In the genomic region with DNA sequence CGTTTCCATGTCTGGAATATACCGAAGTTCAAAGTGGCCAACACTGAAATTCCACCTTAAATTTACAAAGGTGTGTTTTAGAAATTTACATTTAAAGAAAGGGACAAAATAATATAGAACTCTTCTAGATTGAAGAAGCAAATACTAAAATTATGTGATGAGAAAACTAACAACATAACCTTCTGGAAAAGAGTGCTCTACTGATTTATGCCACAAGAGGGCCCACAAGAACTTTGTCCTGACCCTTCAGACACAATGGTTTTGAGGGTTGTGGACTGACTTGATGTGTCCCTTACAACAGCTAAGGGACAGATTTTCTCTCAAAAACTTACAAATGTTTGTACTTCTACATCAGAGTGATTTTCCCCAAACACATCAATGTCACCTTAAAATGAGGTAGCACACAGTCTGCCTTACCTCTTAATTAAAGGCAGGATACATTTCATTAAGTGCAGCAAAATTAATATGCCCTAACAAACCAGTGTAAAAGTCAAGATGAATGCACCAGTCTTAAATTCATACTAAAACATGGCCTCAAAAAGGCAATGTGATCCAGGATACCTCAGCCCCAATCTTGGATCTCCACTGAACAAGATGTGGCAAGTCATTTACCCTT, we compare ENCODE assay signal across 8 cellular contexts. TPM values are rescaled to one million over a fixed set of nuclear protein-coding genes. Genes with fewer than 3 reads are reported as not detected.
DNase-seq lines count a peak whose midpoint lies in the region; ATAC-seq lines count a peak whose summit lies in the region.

No MANE protein-coding gene starts in this region.

- no peak overlapping the region for H2AFZ ChIP-seq in Karpas-422 (ENCODE audit: low read length)

- H3K27me3 ChIP-seq in Karpas-422 (ENCODE audit: low read length) (no peaks in the 10 kb centered on the region), SJCRH30 (no peaks in the 10 kb centered on the region)

- intact Hi-C loops in activated T-helper 2 cell treated with anti-CD3 and anti-CD28 coated beads, Interferon-gamma antibody, Interleukin-2, Interleukin-4, amounts not matched to agents 10 μg/mL and 5 μg/mL and 100 μg/mL, durations not matched to agents 14 hours and 24 hours and 36 hours (cut with micrococcal nuclease): loop anchor here (1.0 kb wide), 2 partner anchors 36 to 78 kb away; a partner anchor contains a TSS

- peak; percentile 65 for DNase-seq in EL
- peak; percentile 88 for DNase-seq in Karpas-422
- DNase-seq in SJCRH30: peak; percentile 44 to 84
- DNase-seq in brain pericyte (ENCODE audit: low read depth, low spot score): peak; percentile 11
- DNase-seq in inferior parietal cortex (ENCODE audit: extremely low spot score): peak; percentile 84
- peak; percentile 58 for DNase-seq in stimulated activated CD4-positive, alpha-beta T cell treated with anti-CD3 and anti-CD28 coated beads, Interleukin-4, amount 100 ng/mL, for 24 hours
- DNase-seq in activated T-helper 2 cell treated with anti-CD3 and anti-CD28 coated beads, Interferon-gamma antibody, Interleukin-2, Interleukin-4, amounts not matched to agents 10 μg/mL and 5 μg/mL and 100 μg/mL, durations not matched to agents 14 hours and 24 hours and 36 hours (ENCODE audit: low spot score): no peak

- no peaks in the 10 kb centered on the region for H4K20me1 ChIP-seq in Karpas-422 (ENCODE audit: insufficient read depth, low read depth, low read length)

- no peaks in the 10 kb centered on the region for H3K27me3 Mint-ChIP-seq in activated T-helper 2 cell treated with anti-CD3 and anti-CD28 coated beads, Interferon-gamma antibody, Interleukin-2, Interleukin-4, amounts not matched to agents 10 μg/mL and 5 μg/mL and 100 μg/mL, durations not matched to agents 14 hours and 24 hours and 36 hours (ENCODE audit: low read depth)

- peaks cover 1% of the 10 kb centered on the region; the same call in 1 of the 2 replicates for H3K79me2 ChIP-seq in Karpas-422 (ENCODE audit: low read length)

- no peaks in the 10 kb centered on the region for H3K9me3 ChIP-seq in Karpas-422 (ENCODE audit: low read length)
- no peaks in the 10 kb centered on the region; the same call in 1 of the 2 replicates for H3K9me3 ChIP-seq in SJCRH30 (replicated peaks)

- no peaks in the 10 kb centered on the region for H3K9me3 Mint-ChIP-seq in activated T-helper 2 cell treated with anti-CD3 and anti-CD28 coated beads, Interferon-gamma antibody, Interleukin-2, Interleukin-4, amounts not matched to agents 10 μg/mL and 5 μg/mL and 100 μg/mL, durations not matched to agents 14 hours and 24 hours and 36 hours

- peaks cover 40% of the 10 kb centered on the region for H3K36me3 Mint-ChIP-seq in activated T-helper 2 cell treated with anti-CD3 and anti-CD28 coated beads, Interferon-gamma antibody, Interleukin-2, Interleukin-4, amounts not matched to agents 10 μg/mL and 5 μg/mL and 100 μg/mL, durations not matched to agents 14 hours and 24 hours and 36 hours (ENCODE audit: low read depth)

- H3K4me2 ChIP-seq in Karpas-422 (ENCODE audit: low read depth, low read length, poor library complexity, severe bottlenecking): no peak overlapping the region

- H3K9ac ChIP-seq in Karpas-422 (ENCODE audit: low read length): no peak overlapping the region

- no peak overlapping the region for H3K4me3 Mint-ChIP-seq in activated T-helper 2 cell treated with anti-CD3 and anti-CD28 coated beads, Interferon-gamma antibody, Interleukin-2, Interleukin-4, amounts not matched to agents 10 μg/mL and 5 μg/mL and 100 μg/mL, durations not matched to agents 14 hours and 24 hours and 36 hours (ENCODE audit: low read depth)

- H3K36me3 ChIP-seq in Karpas-422 (ENCODE audit: insufficient read depth, low read length) (peaks cover 8% of the 10 kb centered on the region; the same call in 1 of the 2 replicates), SJCRH30 (peaks cover 47% of the 10 kb centered on the region)

- H3K27ac Mint-ChIP-seq in activated T-helper 2 cell treated with anti-CD3 and anti-CD28 coated beads, Interferon-gamma antibody, Interleukin-2, Interleukin-4, amounts not matched to agents 10 μg/mL and 5 μg/mL and 100 μg/mL, durations not matched to agents 14 hours and 24 hours and 36 hours: no peak overlapping the region

- no peaks in the 10 kb centered on the region for H3K9me2 ChIP-seq in Karpas-422 (replicated peaks; ENCODE audit: insufficient read depth, low read length)

- H3K4me1 Mint-ChIP-seq in activated T-helper 2 cell treated with anti-CD3 and anti-CD28 coated beads, Interferon-gamma antibody, Interleukin-2, Interleukin-4, amounts not matched to agents 10 μg/mL and 5 μg/mL and 100 μg/mL, durations not matched to agents 14 hours and 24 hours and 36 hours (ENCODE audit: low read depth): peaks cover 3% of the 10 kb centered on the region

- peak; percentile 67 for ATAC-seq in GM21423 (IDR thresholded peaks at IDR 0.05; ENCODE audit: unreplicated experiment)

- H3K4me1 ChIP-seq in Karpas-422 (ENCODE audit: low read length): peaks cover 4% of the 10 kb centered on the region
- no peaks in the 10 kb centered on the region for H3K4me1 ChIP-seq in SJCRH30

- H3K4me3 ChIP-seq in Karpas-422 (ENCODE audit: low read length): no peak overlapping the region
- H3K4me3 ChIP-seq in SJCRH30: no peak overlapping the region

- H3K27ac ChIP-seq in Karpas-422 (ENCODE audit: low read length): peak overlapping the region; percentile 1; the same call in 1 of the 2 replicates
- no peak overlapping the region for H3K27ac ChIP-seq in SJCRH30

RNA-seq across cellular contexts. Expression of a gene that starts 36.2 kb away (rescaled TPM):
- 10.7 and 18.4 TPM in 2 replicates for total RNA-seq in Karpas-422 (2014; rRNA removed; shearing (Covaris generic); ENCODE audit: low replicate concordance)
- total RNA-seq in SJCRH30 (2014; rRNA removed; shearing (Covaris generic)): 20.8 and 26.3 TPM in 2 replicates
- total RNA-seq in activated T-helper 2 cell treated with anti-CD3 and anti-CD28 coated beads, Interferon-gamma antibody, Interleukin-2, Interleukin-4, amounts not matched to agents 10 μg/mL and 5 μg/mL and 100 μg/mL, durations not matched to agents 14 hours and 24 hours and 36 hours: 20.0 and 22.5 TPM in 2 replicates
